ENCODE assay signal across 15 cellular contexts in the genomic region with DNA sequence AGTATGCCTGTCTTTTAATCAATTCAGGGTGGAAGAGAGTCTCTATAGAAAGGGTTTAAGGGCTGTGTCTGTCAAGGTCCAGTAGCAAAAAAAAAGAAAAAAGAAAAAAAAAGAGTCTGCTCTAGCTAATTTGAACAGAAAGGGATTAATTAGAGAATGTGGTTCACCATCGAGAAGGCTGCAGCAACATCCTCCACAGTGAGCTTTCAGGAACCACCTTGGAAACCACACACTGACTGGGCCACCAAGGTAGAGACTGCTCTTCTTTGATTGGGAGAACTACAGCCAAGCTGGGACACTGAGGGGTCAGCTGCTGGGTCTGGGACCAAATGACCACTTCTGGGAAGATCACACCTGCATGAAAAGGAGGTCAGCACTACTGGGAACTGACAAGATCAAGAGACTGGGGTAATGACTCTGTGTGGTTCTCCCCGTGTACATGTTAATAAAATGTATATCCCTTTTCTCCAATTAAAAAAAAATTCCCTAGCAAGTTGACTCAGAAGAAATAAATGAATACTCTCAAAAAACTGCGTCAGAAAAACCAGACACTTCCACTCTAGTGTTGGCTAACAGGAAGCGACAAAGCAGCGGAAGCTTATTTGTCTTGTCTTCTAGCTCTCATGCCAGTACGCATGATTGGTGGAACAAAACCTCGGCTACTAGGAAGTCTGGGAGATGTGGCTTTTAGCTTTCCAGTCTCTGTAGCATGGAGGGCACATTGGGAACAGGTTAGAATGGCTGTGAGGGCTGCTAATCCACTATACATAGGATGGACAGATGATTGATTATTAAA. TPM values are rescaled to one million over a fixed set of nuclear protein-coding genes. Genes with fewer than 3 reads are reported as not detected.
DNase-seq lines count a peak whose midpoint lies in the region; ATAC-seq and TF ChIP-seq lines count a peak whose summit lies in the region.
"Had no signal": no experiment of that assay in that cellular context is flagged by ENCODE, and none has a peak within 500 bp of the region (broad histone marks: within the 10 kb centered on the region; RNA-seq: fewer than 3 reads in every experiment).

No MANE protein-coding gene starts in this region.

- no peak for DNase-seq in left ventricle myocardium superior
- no peak for DNase-seq in Right ventricle myocardium superior
- DNase-seq in left lung = peak in 1 of 2 donors; percentile 42
- DNase-seq in stomach = no peak
- no peak for DNase-seq in effector memory CD4-positive, alpha-beta T cell
- DNase-seq: GDM1, NCI-H1417 treated with DMSO at 0.1 percent for 48 hours, NCI-H524 treated with DMSO at 0.1 percent for 48 hours had no signal

- intact Hi-C loops in left ventricle myocardium superior (cut with micrococcal nuclease) (no loop called here), Right ventricle myocardium superior (cut with DNase I) (no loop called here), left lung (cut with DNase I) (no loop called here), stomach (cut with DNase I; ENCODE audit: low total_unique reads) (no loop called here)

- WGBS in stomach, 5 donors = 70 to 80% (median 75%) methylated on average over 7 of the region's 7 CpGs

- peaks cover 12% of the 10 kb centered on the region for H3K4me1 ChIP-seq in OCI-LY3 (ENCODE audit: low read length)
- peaks cover 0 to 20% of the 10 kb centered on the region in 2 donors for H3K4me1 ChIP-seq in left lung
- H3K4me1 ChIP-seq in stomach = no peaks in the 10 kb centered on the region
- no peaks in the 10 kb centered on the region for H3K4me1 ChIP-seq in effector memory CD4-positive, alpha-beta T cell (ENCODE audit: control insufficient read depth, insufficient read depth, low read length, poor library complexity, severe bottlenecking)

- H3K4me3 ChIP-seq in OCI-LY3 (ENCODE audit: low read length) (no peak overlapping the region), left lung (no peak overlapping the region), stomach (no peak overlapping the region)
- H3K4me3 ChIP-seq in effector memory CD4-positive, alpha-beta T cell (ENCODE audit: insufficient read depth, low read depth, low read length, poor library complexity, severe bottlenecking) = no peak overlapping the region
- H3K4me3 ChIP-seq: SK-N-MC had no signal

- H3K9ac ChIP-seq in OCI-LY3 (ENCODE audit: low read length) = no peak overlapping the region

- H3K27me3 ChIP-seq in OCI-LY3 (ENCODE audit: low read depth, low read length) (no peaks in the 10 kb centered on the region), left lung (no peaks in the 10 kb centered on the region), stomach (no peaks in the 10 kb centered on the region)
- no peaks in the 10 kb centered on the region for H3K27me3 ChIP-seq in effector memory CD4-positive, alpha-beta T cell (replicated peaks; ENCODE audit: control insufficient read depth, insufficient read depth, low read length, poor library complexity, severe bottlenecking)
- H3K27me3 ChIP-seq: BLaER1 treated with 17β-estradiol and CSF1 and Interleukin-3, amounts not matched to agents 10 nM and 100 nM had no signal

- TF ChIP-seq CTCF in OCI-LY3 (IDR thresholded peaks at IDR 0.05; ENCODE audit: low read depth, low read length) (no peak), left lung (IDR thresholded peaks at IDR 0.05) (no peak), stomach (IDR thresholded peaks at IDR 0.05) (no peak)

- H3K36me3 ChIP-seq in OCI-LY3 (replicated peaks; ENCODE audit: low read depth, low read length) = no peaks in the 10 kb centered on the region
- H3K36me3 ChIP-seq in left lung = no peaks in the 10 kb centered on the region
- no peaks in the 10 kb centered on the region for H3K36me3 ChIP-seq in stomach
- no peaks in the 10 kb centered on the region for H3K36me3 ChIP-seq in effector memory CD4-positive, alpha-beta T cell (ENCODE audit: control insufficient read depth, insufficient read depth, low read length)
- H3K36me3 ChIP-seq: BLaER1 treated with 17β-estradiol and CSF1 and Interleukin-3, amounts not matched to agents 10 nM and 100 nM had no signal

- H3K27ac ChIP-seq in OCI-LY3 (ENCODE audit: low read length) (no peak overlapping the region), left lung (peak overlapping the region; percentile 49 to 90), stomach (peak overlapping the region in 3 of 5 donors; percentile 9 to 73 (median 63))
- no peak overlapping the region for H3K27ac ChIP-seq in effector memory CD4-positive, alpha-beta T cell (ENCODE audit: insufficient read depth, low read length, poor library complexity, severe bottlenecking)
- H3K27ac ChIP-seq: SK-N-MC had no signal

- no peak for TF ChIP-seq EP300 in stomach (IDR thresholded peaks at IDR 0.05)

- H3K9me3 ChIP-seq in OCI-LY3 (ENCODE audit: insufficient read depth, low read length) (no peaks in the 10 kb centered on the region), left lung (no peaks in the 10 kb centered on the region), stomach (no peaks in the 10 kb centered on the region)
- no peaks in the 10 kb centered on the region for H3K9me3 ChIP-seq in effector memory CD4-positive, alpha-beta T cell (ENCODE audit: control insufficient read depth, low read length)

- TF ChIP-seq POLR2A in stomach (IDR thresholded peaks at IDR 0.05) = no peak

- 0 out of 2 replicates have a peak overlapping the region, but pooled peaks have one; percentile 3 for H2AFZ ChIP-seq in OCI-LY3 (ENCODE audit: low read depth, low read length)

- ATAC-seq in left ventricle myocardium superior (peak; percentile 35), Right ventricle myocardium superior (ENCODE audit: poor library complexity) (no peak), left lung (peak; percentile 67), HG02759 (IDR thresholded peaks at IDR 0.05; ENCODE audit: unreplicated experiment) (no peak), GM18867 (IDR thresholded peaks at IDR 0.05; ENCODE audit: unreplicated experiment) (no peak)
- ATAC-seq: activated CD4-positive, CD25-positive, alpha-beta regulatory T cell treated with anti-CD3 and anti-CD28 coated beads, Interleukin-2, amount 50 U/mL, for 24 hours; activated T-helper 17 cell treated with anti-CD3 and anti-CD28 coated beads, Interleukin-2, amount 50 U/mL, for 72 hours had no signal

- no peaks in the 10 kb centered on the region for H3K79me2 ChIP-seq in OCI-LY3 (ENCODE audit: low read length)

- no peaks in the 10 kb centered on the region for H4K20me1 ChIP-seq in OCI-LY3 (ENCODE audit: insufficient read depth, low read length)
- H4K20me1 ChIP-seq: BLaER1 treated with 17β-estradiol and CSF1 and Interleukin-3, amounts not matched to agents 10 nM and 100 nM had no signal

- H3K4me2 ChIP-seq in OCI-LY3 (ENCODE audit: low read length) = no peak overlapping the region

RNA-seq across cellular contexts. Expression of a gene that starts 60.0 kb away (rescaled TPM):
- total RNA-seq in left ventricle myocardium superior = 80.3 TPM
- total RNA-seq in Right ventricle myocardium superior = 58.4 TPM
- 100 to 1,000 TPM in 1 of 2 donors, 10 to 100 TPM in 1; 74.3 to 134 TPM for total RNA-seq in left lung
- total RNA-seq in stomach = 100 to 1,000 TPM in 2 of 5 donors, 10 to 100 TPM in 3; 19.3 to 297 (median 91.6) TPM
- polyA plus RNA-seq in stomach = 10 to 100 TPM; 50.6 to 55.8 (median 52.3) TPM

Comparison
In these comparisons a context has a peak if more than half of its experiments do, and no peak if none do; other contexts are left out.
1. ATAC-seq: peak in left ventricle myocardium superior (single experiment) and left lung (single experiment); none in Right ventricle myocardium superior (single experiment), HG02759 (single experiment) and GM18867 (single experiment).
2. H3K27ac ChIP-seq: peak in left lung (2 of 2) and stomach (3 of 5); none in OCI-LY3 (single experiment) and effector memory CD4-positive, alpha-beta T cell (single experiment).